ENCODE assay signal across 21 cellular contexts in the genomic region with DNA sequence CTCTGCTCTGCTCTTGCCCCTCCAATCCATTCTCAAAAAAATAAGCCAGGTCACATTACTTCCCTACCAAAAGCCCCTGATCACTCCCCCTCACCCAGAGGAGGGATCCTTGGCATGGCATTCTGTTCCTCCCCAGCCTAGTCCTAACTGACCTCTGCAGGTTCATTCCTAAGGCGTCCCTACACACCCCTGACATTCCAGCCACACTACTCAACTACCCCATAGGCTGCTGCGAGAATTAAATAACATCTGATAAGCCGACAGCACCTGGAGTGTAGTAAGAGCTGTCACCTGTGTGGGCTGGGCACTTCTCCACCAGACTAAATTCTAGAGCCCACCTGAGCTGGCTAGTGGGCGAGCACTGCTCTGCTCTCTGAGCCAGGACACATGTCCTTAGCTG. TPM values are rescaled to one million over a fixed set of nuclear protein-coding genes. Genes with fewer than 3 reads are reported as not detected.
DNase-seq lines count a peak whose midpoint lies in the region; ATAC-seq, FAIRE-seq and TF ChIP-seq lines count a peak whose summit lies in the region.
"Had no signal": no experiment of that assay in that cellular context is flagged by ENCODE, and none has a peak within 500 bp of the region (broad histone marks: within the 10 kb centered on the region; RNA-seq: fewer than 3 reads in every experiment).

No MANE protein-coding gene starts in this region.

- H3K27me3 Mint-ChIP-seq in natural killer cell treated with Interleukin-12 subunit alpha and Interleukin-12 subunit beta and Interleukin-15 and Interleukin-18, amount 100 ng/mL, for 72 hours, result no peaks in the 10 kb centered on the region

- no peak for ATAC-seq in natural killer cell treated with Interleukin-12 subunit alpha and Interleukin-12 subunit beta and Interleukin-15 and Interleukin-18, amount 100 ng/mL, for 72 hours

- no peak for FAIRE-seq in bronchial epithelial cell (lab: Jason Lieb, UNC)
- FAIRE-seq: endothelial cell of umbilical vein, GM19239 had no signal

- H3K4me2 ChIP-seq in BLaER1 treated with 17β-estradiol and CSF1 and Interleukin-3, amounts not matched to agents 10 nM and 100 nM, result peak overlapping the region; percentile 54 to 89 (median 81)

- no peaks in the 10 kb centered on the region for H4K20me1 ChIP-seq in BLaER1 treated with 17β-estradiol and CSF1 and Interleukin-3, amounts not matched to agents 10 nM and 100 nM

- peak overlapping the region; percentile 98 to 100 for H3K27ac Mint-ChIP-seq in natural killer cell treated with Interleukin-12 subunit alpha and Interleukin-12 subunit beta and Interleukin-15 and Interleukin-18, amount 100 ng/mL, for 72 hours

- no peaks in the 10 kb centered on the region for H3K36me3 ChIP-seq in BLaER1 treated with 17β-estradiol and CSF1 and Interleukin-3, amounts not matched to agents 10 nM and 100 nM
- H3K36me3 ChIP-seq in bronchial epithelial cell (ENCODE audit: control insufficient read depth, insufficient read depth, low read length), result no peaks in the 10 kb centered on the region
- H3K36me3 ChIP-seq: colonic mucosa, ovary, right lobe of liver, uterus had no signal

- H3K9ac ChIP-seq in BLaER1 treated with 17β-estradiol and CSF1 and Interleukin-3, amounts not matched to agents 10 nM and 100 nM, result peak overlapping the region in 7 of 11 experiments; percentile 79 to 87 (median 85); a peak in 11 of 22 replicates

- H3K4me3 Mint-ChIP-seq in natural killer cell treated with Interleukin-12 subunit alpha and Interleukin-12 subunit beta and Interleukin-15 and Interleukin-18, amount 100 ng/mL, for 72 hours, result no peak overlapping the region
- H3K4me3 Mint-ChIP-seq: H9 had no signal

- H3K4me1 ChIP-seq in BLaER1 treated with 17β-estradiol and CSF1 and Interleukin-3, amounts not matched to agents 10 nM and 100 nM, result peaks cover 56 to 80% (median 71%) of the 10 kb centered on the region in 10 experiments
- H3K4me1 ChIP-seq: colonic mucosa, uterus had no signal

- no peak for DNase-seq in HL-60 (ENCODE audit: low read depth in 1 of 2, low spot score in 1 of 2)
- peak; percentile 44 for DNase-seq in bronchial epithelial cell (ENCODE audit: low read depth)
- DNase-seq in natural killer cell treated with Interleukin-12 subunit alpha and Interleukin-12 subunit beta and Interleukin-15 and Interleukin-18, amount 100 ng/mL, for 72 hours (ENCODE audit: low spot score), result no peak
- DNase-seq in hippocampal formation (lab: John Stamatoyannopoulos, UW), result no peak
- DNase-seq in NCI-H1048 (lab: John Stamatoyannopoulos, UW), result no peak
- no peak for DNase-seq in HPDE6-E6E7 (ENCODE audit: extremely low spot score)
- DNase-seq: activated naive CD4-positive, alpha-beta T cell treated with Interleukin-2 at 50 U/mL for 16 hours; activated T-cell treated with anti-CD3 and anti-CD28 coated beads for 4 hours; colonic mucosa; foreskin melanocyte; H9; NCI-H2107; NCI-H526; SHP77 treated with DMSO at 0.1 percent for 48 hours; stimulated activated CD4-positive, alpha-beta T cell treated with anti-CD3 and anti-CD28 coated beads, Interleukin-1b, Interleukin-23, amount 100 ng/mL, for 48 hours had no signal

- H3K9me3 ChIP-seq in BLaER1 treated with 17β-estradiol and CSF1 and Interleukin-3, amounts not matched to agents 10 nM and 100 nM (replicated peaks in 1 of 11), result no peaks in the 10 kb centered on the region; a peak in 1 of 22 replicates
- H3K9me3 ChIP-seq: colonic mucosa, ovary, right lobe of liver, uterus had no signal

- peaks cover 9% of the 10 kb centered on the region for H3K36me3 Mint-ChIP-seq in natural killer cell treated with Interleukin-12 subunit alpha and Interleukin-12 subunit beta and Interleukin-15 and Interleukin-18, amount 100 ng/mL, for 72 hours

- H3K4me1 Mint-ChIP-seq in natural killer cell treated with Interleukin-12 subunit alpha and Interleukin-12 subunit beta and Interleukin-15 and Interleukin-18, amount 100 ng/mL, for 72 hours (ENCODE audit: low read depth in 2 of 2), result peaks cover 46 to 50% of the 10 kb centered on the region in 2 donors

- peak overlapping the region in 9 of 11 experiments; percentile 88 to 98 (median 94); a peak in 18 of 22 replicates for H3K27ac ChIP-seq in BLaER1 treated with 17β-estradiol and CSF1 and Interleukin-3, amounts not matched to agents 10 nM and 100 nM
- H3K27ac ChIP-seq in HL-60 (replicated peaks), result peak overlapping the region; percentile 95
- H3K27ac ChIP-seq: colonic mucosa, uterus had no signal

- H3K4me3 ChIP-seq in BLaER1 treated with 17β-estradiol and CSF1 and Interleukin-3, amounts not matched to agents 10 nM and 100 nM, result peak overlapping the region in 1 of 10 experiments; percentile 20; a peak in 1 of 20 replicates
- H3K4me3 ChIP-seq in HL-60 (replicated peaks; ENCODE audit: insufficient read depth, low read length), result no peak overlapping the region
- H3K4me3 ChIP-seq in bronchial epithelial cell (ENCODE audit: low read depth, low read length), result no peak overlapping the region
- H3K4me3 ChIP-seq: colonic mucosa, ovary, right lobe of liver, uterus had no signal

- TF ChIP-seq CTCF in HL-60 (IDR thresholded peaks at IDR 0.05; ENCODE audit: insufficient read depth, low read length) (no peak), bronchial epithelial cell (IDR thresholded peaks at IDR 0.05; ENCODE audit: insufficient read depth, low read length, severe bottlenecking) (no peak)

- no peaks in the 10 kb centered on the region for H3K9me3 Mint-ChIP-seq in natural killer cell treated with Interleukin-12 subunit alpha and Interleukin-12 subunit beta and Interleukin-15 and Interleukin-18, amount 100 ng/mL, for 72 hours
- H3K9me3 Mint-ChIP-seq: H9 had no signal

- no peaks in the 10 kb centered on the region for H3K27me3 ChIP-seq in BLaER1 treated with 17β-estradiol and CSF1 and Interleukin-3, amounts not matched to agents 10 nM and 100 nM
- H3K27me3 ChIP-seq in HL-60 (ENCODE audit: insufficient read depth, poor library complexity, severe bottlenecking), result no peaks in the 10 kb centered on the region
- H3K27me3 ChIP-seq in bronchial epithelial cell (ENCODE audit: control insufficient read depth, insufficient read depth, low read length), result peaks cover 8% of the 10 kb centered on the region
- H3K27me3 ChIP-seq: colonic mucosa, ovary, right lobe of liver, uterus had no signal

RNA-seq across cellular contexts. Expression of a gene that starts 44.7 kb away (rescaled TPM):
- total RNA-seq in bronchial epithelial cell, result 22.1 and 26.3 TPM in 2 replicates
- total RNA-seq in natural killer cell treated with Interleukin-12 subunit alpha and Interleukin-12 subunit beta and Interleukin-15 and Interleukin-18, amount 100 ng/mL, for 72 hours, result 10 to 100 TPM; 34.5 to 34.7 TPM
